In genomic region chr12:52825961-52826360, GRCh38 we compare ENCODE assay signal across 35 cellular contexts. TPM values are rescaled to one million over a fixed set of nuclear protein-coding genes. Genes with fewer than 3 reads are reported as not detected.
"Had no signal": no experiment of that assay in that cellular context is flagged by ENCODE, and none has a peak within 500 bp of the region (broad histone marks: within the 10 kb centered on the region; RNA-seq: fewer than 3 reads in every experiment).

No MANE protein-coding gene starts in this region.

- H3K4me1 Mint-ChIP-seq: activated CD8-positive, alpha-beta memory T cell treated with anti-CD3 and anti-CD28 coated beads, Interleukin-2, amount 10 ng/mL, durations not matched to agents 7 days and 5 days had no signal

- H3K36me3 Mint-ChIP-seq: activated CD4-positive, alpha-beta memory T cell treated with anti-CD3 and anti-CD28 coated beads for 36 hours; activated CD8-positive, alpha-beta memory T cell treated with anti-CD3 and anti-CD28 coated beads, Interleukin-2, amount 10 ng/mL, durations not matched to agents 7 days and 5 days; activated naive CD4-positive, alpha-beta T cell treated with anti-CD3 and anti-CD28 coated beads, Interleukin-2, amount 50 U/mL, for 24 hours; activated naive CD8-positive, alpha-beta T cell treated with anti-CD3 and anti-CD28 coated beads, Interleukin-2, amount 10 ng/mL, durations not matched to agents 7 days and 5 days had no signal

- H3K27me3 Mint-ChIP-seq: activated CD4-positive, alpha-beta memory T cell treated with anti-CD3 and anti-CD28 coated beads for 36 hours; activated CD4-positive, alpha-beta T cell treated with anti-CD3 and anti-CD28 coated beads, Interleukin-2, amount 10 ng/mL, durations not matched to agents 7 days and 5 days; activated naive CD4-positive, alpha-beta T cell treated with anti-CD3 and anti-CD28 coated beads, Interleukin-2, amount 50 U/mL, for 24 hours; activated naive CD8-positive, alpha-beta T cell treated with anti-CD3 and anti-CD28 coated beads, Interleukin-2, amount 10 ng/mL, durations not matched to agents 7 days and 5 days had no signal

- H3K9me3 Mint-ChIP-seq: activated CD4-positive, alpha-beta memory T cell treated with anti-CD3 and anti-CD28 coated beads for 36 hours; activated CD4-positive, alpha-beta T cell treated with anti-CD3 and anti-CD28 coated beads, Interleukin-2, amount 10 ng/mL, durations not matched to agents 7 days and 5 days; activated naive CD4-positive, alpha-beta T cell treated with anti-CD3 and anti-CD28 coated beads for 36 hours; activated naive CD4-positive, alpha-beta T cell treated with anti-CD3 and anti-CD28 coated beads, Interleukin-2, amount 50 U/mL, for 24 hours; activated naive CD8-positive, alpha-beta T cell treated with anti-CD3 and anti-CD28 coated beads, Interleukin-2, amount 10 ng/mL, durations not matched to agents 7 days and 5 days; activated T-helper 1 cell treated with anti-CD3 and anti-CD28 coated beads, Interleukin-12 subunit alpha, Interleukin-12 subunit beta, Interleukin-2, Interleukin-4 antibody, amounts not matched to agents 30 ng/mL and 10 ng/mL and 1 ng/mL, durations not matched to agents 14 hours and 24 hours and 36 hours; activated T-helper 2 cell treated with anti-CD3 and anti-CD28 coated beads, Interferon-gamma antibody, Interleukin-2, Interleukin-4, amounts not matched to agents 10 μg/mL and 5 μg/mL and 100 μg/mL, durations not matched to agents 14 hours and 24 hours and 36 hours; dendritic cell treated with granulocyte-macrophage colony-stimulating factor and Interleukin-4, amounts not matched to agents 40 ng/mL and 50 ng/mL, for 4 days; effector memory CD8-positive, alpha-beta T cell had no signal

- H3K27ac ChIP-seq: body of pancreas, cardiac muscle cell, coronary artery, dorsolateral prefrontal cortex, esophagus muscularis mucosa, foreskin keratinocyte, gastrocnemius medialis, heart left ventricle had no signal

- H3K9me3 ChIP-seq: body of pancreas, esophagus muscularis mucosa, gastrocnemius medialis, heart left ventricle had no signal

- H3K27me3 ChIP-seq: body of pancreas, cardiac muscle cell, esophagus muscularis mucosa had no signal

- H3K36me3 ChIP-seq: cardiac muscle cell, esophagus muscularis mucosa, gastrocnemius medialis, heart left ventricle had no signal

- H3K4me3 Mint-ChIP-seq: activated CD4-positive, alpha-beta memory T cell treated with anti-CD3 and anti-CD28 coated beads for 36 hours; activated CD4-positive, alpha-beta T cell treated with anti-CD3 and anti-CD28 coated beads, Interleukin-2, amount 10 ng/mL, durations not matched to agents 7 days and 5 days; activated CD8-positive, alpha-beta memory T cell treated with anti-CD3 and anti-CD28 coated beads, Interleukin-2, amount 10 ng/mL, durations not matched to agents 7 days and 5 days; activated CD8-positive, alpha-beta T cell treated with anti-CD3 and anti-CD28 coated beads, Interleukin-2, amount 10 ng/mL, durations not matched to agents 7 days and 5 days; activated naive CD4-positive, alpha-beta T cell treated with anti-CD3 and anti-CD28 coated beads for 36 hours; activated naive CD4-positive, alpha-beta T cell treated with anti-CD3 and anti-CD28 coated beads, Interleukin-2, amount 50 U/mL, for 24 hours; activated naive CD8-positive, alpha-beta T cell treated with anti-CD3 and anti-CD28 coated beads, Interleukin-2, amount 10 ng/mL, durations not matched to agents 7 days and 5 days; activated T-helper 1 cell treated with anti-CD3 and anti-CD28 coated beads, Interleukin-12 subunit alpha, Interleukin-12 subunit beta, Interleukin-2, Interleukin-4 antibody, amounts not matched to agents 30 ng/mL and 10 ng/mL and 1 ng/mL, durations not matched to agents 14 hours and 24 hours and 36 hours; dendritic cell treated with granulocyte-macrophage colony-stimulating factor and Interleukin-4, amounts not matched to agents 40 ng/mL and 50 ng/mL, for 4 days; effector memory CD8-positive, alpha-beta T cell had no signal

- DNase-seq: activated CD4-positive, alpha-beta memory T cell treated with anti-CD3 and anti-CD28 coated beads for 36 hours; activated CD4-positive, alpha-beta T cell treated with anti-CD3 and anti-CD28 coated beads for 1 hour; activated CD4-positive, alpha-beta T cell treated with anti-CD3 and anti-CD28 coated beads for 4 hours; activated CD4-positive, alpha-beta T cell treated with anti-CD3 and anti-CD28 coated beads, Interleukin-2, amount 10 ng/mL, durations not matched to agents 7 days and 5 days; activated CD4-positive, CD25-positive, alpha-beta regulatory T cell; activated CD8-positive, alpha-beta memory T cell treated with anti-CD3 and anti-CD28 coated beads, Interleukin-2, amount 10 ng/mL, durations not matched to agents 7 days and 5 days; activated CD8-positive, alpha-beta memory T cell treated with anti-CD3 and anti-CD28 coated beads, Interleukin-2, amount 50 U/mL, for 4 hours; activated CD8-positive, alpha-beta T cell treated with anti-CD3 and anti-CD28 coated beads, Interleukin-2, amount 10 ng/mL, durations not matched to agents 7 days and 5 days; activated effector memory CD4-positive, alpha-beta T cell treated with anti-CD3 and anti-CD28 coated beads, Interleukin-2, amount 50 U/mL, for 16 hours; activated naive CD4-positive, alpha-beta T cell treated with anti-CD3 and anti-CD28 coated beads for 36 hours; activated naive CD8-positive, alpha-beta T cell treated with anti-CD3 and anti-CD28 coated beads, Interleukin-2, amount 10 ng/mL, durations not matched to agents 7 days and 5 days; activated T-cell treated with anti-CD3 and anti-CD28 coated beads, Interleukin-2, amount 50 U/mL, for 1 hour; activated T-cell treated with anti-CD3 and anti-CD28 coated beads, Interleukin-2, amount 50 U/mL, for 48 hours; amniotic stem cell; anterior cingulate cortex; body of pancreas; central memory CD4-positive, alpha-beta T cell; cerebellar nuclear complex; dorsolateral prefrontal cortex; effector memory CD8-positive, alpha-beta T cell; erythroblast; foreskin keratinocyte; gastrocnemius medialis; glutamatergic neuron; heart left ventricle; T-helper 2 cell had no signal

- H3K4me1 ChIP-seq: body of pancreas, foreskin keratinocyte, gastrocnemius medialis, heart left ventricle had no signal

- H3K4me3 ChIP-seq: body of pancreas, cardiac muscle cell, coronary artery, dorsolateral prefrontal cortex, esophagus muscularis mucosa, gastrocnemius medialis, heart left ventricle had no signal

- H3K27ac Mint-ChIP-seq: activated CD4-positive, alpha-beta memory T cell treated with anti-CD3 and anti-CD28 coated beads for 36 hours; activated CD4-positive, alpha-beta T cell treated with anti-CD3 and anti-CD28 coated beads, Interleukin-2, amount 10 ng/mL, durations not matched to agents 7 days and 5 days; activated CD8-positive, alpha-beta memory T cell treated with anti-CD3 and anti-CD28 coated beads, Interleukin-2, amount 10 ng/mL, durations not matched to agents 7 days and 5 days; activated CD8-positive, alpha-beta T cell treated with anti-CD3 and anti-CD28 coated beads, Interleukin-2, amount 10 ng/mL, durations not matched to agents 7 days and 5 days; activated naive CD4-positive, alpha-beta T cell treated with anti-CD3 and anti-CD28 coated beads for 36 hours; activated naive CD4-positive, alpha-beta T cell treated with anti-CD3 and anti-CD28 coated beads, Interleukin-2, amount 50 U/mL, for 24 hours; activated naive CD8-positive, alpha-beta T cell treated with anti-CD3 and anti-CD28 coated beads, Interleukin-2, amount 10 ng/mL, durations not matched to agents 7 days and 5 days; activated T-helper 1 cell treated with anti-CD3 and anti-CD28 coated beads, Interleukin-12 subunit alpha, Interleukin-12 subunit beta, Interleukin-2, Interleukin-4 antibody, amounts not matched to agents 30 ng/mL and 10 ng/mL and 1 ng/mL, durations not matched to agents 14 hours and 24 hours and 36 hours; activated T-helper 2 cell treated with anti-CD3 and anti-CD28 coated beads, Interferon-gamma antibody, Interleukin-2, Interleukin-4, amounts not matched to agents 10 μg/mL and 5 μg/mL and 100 μg/mL, durations not matched to agents 14 hours and 24 hours and 36 hours; dendritic cell treated with granulocyte-macrophage colony-stimulating factor and Interleukin-4, amounts not matched to agents 40 ng/mL and 50 ng/mL, for 4 days; effector memory CD8-positive, alpha-beta T cell had no signal

RNA-seq across cellular contexts. Expression of gene KRT79, which starts 8.2 kb away (rescaled TPM):
- total RNA-seq: activated CD4-positive, alpha-beta memory T cell treated with anti-CD3 and anti-CD28 coated beads for 36 hours; activated CD4-positive, alpha-beta T cell treated with anti-CD3 and anti-CD28 coated beads, Interleukin-2, amount 10 ng/mL, durations not matched to agents 7 days and 5 days; activated CD8-positive, alpha-beta T cell treated with anti-CD3 and anti-CD28 coated beads, Interleukin-2, amount 10 ng/mL, durations not matched to agents 7 days and 5 days; activated naive CD4-positive, alpha-beta T cell treated with anti-CD3 and anti-CD28 coated beads for 36 hours; activated naive CD8-positive, alpha-beta T cell treated with anti-CD3 and anti-CD28 coated beads, Interleukin-2, amount 10 ng/mL, durations not matched to agents 7 days and 5 days; activated T-helper 1 cell treated with anti-CD3 and anti-CD28 coated beads, Interleukin-12 subunit alpha, Interleukin-12 subunit beta, Interleukin-2, Interleukin-4 antibody, amounts not matched to agents 30 ng/mL and 10 ng/mL and 1 ng/mL, durations not matched to agents 14 hours and 24 hours and 36 hours; activated T-helper 2 cell treated with anti-CD3 and anti-CD28 coated beads, Interferon-gamma antibody, Interleukin-2, Interleukin-4, amounts not matched to agents 10 μg/mL and 5 μg/mL and 100 μg/mL, durations not matched to agents 14 hours and 24 hours and 36 hours; body of pancreas; cardiac muscle cell; dorsolateral prefrontal cortex; esophagus muscularis mucosa; foreskin keratinocyte; gastrocnemius medialis; heart left ventricle; T-helper 1 cell treated with Interleukin-12 subunit alpha and Interleukin-12 subunit beta and Interleukin-4 antibody, amounts not matched to agents 30 ng/mL and 1 ng/mL, for 36 hours had no signal
- polyA plus RNA-seq: cardiac muscle cell, foreskin keratinocyte had no signal

RNA-seq across cellular contexts. Expression of gene KRT4, which starts 12.0 kb away (rescaled TPM):
- total RNA-seq: activated CD4-positive, alpha-beta memory T cell treated with anti-CD3 and anti-CD28 coated beads for 36 hours; activated CD4-positive, alpha-beta T cell treated with anti-CD3 and anti-CD28 coated beads, Interleukin-2, amount 10 ng/mL, durations not matched to agents 7 days and 5 days; activated CD8-positive, alpha-beta memory T cell treated with anti-CD3 and anti-CD28 coated beads for 36 hours; activated CD8-positive, alpha-beta memory T cell treated with anti-CD3 and anti-CD28 coated beads, Interleukin-2, amount 10 ng/mL, durations not matched to agents 7 days and 5 days; activated CD8-positive, alpha-beta T cell treated with anti-CD3 and anti-CD28 coated beads, Interleukin-2, amount 10 ng/mL, durations not matched to agents 7 days and 5 days; activated naive CD4-positive, alpha-beta T cell treated with anti-CD3 and anti-CD28 coated beads for 36 hours; activated naive CD8-positive, alpha-beta T cell treated with anti-CD3 and anti-CD28 coated beads, Interleukin-2, amount 10 ng/mL, durations not matched to agents 7 days and 5 days; activated T-helper 1 cell treated with anti-CD3 and anti-CD28 coated beads, Interleukin-12 subunit alpha, Interleukin-12 subunit beta, Interleukin-2, Interleukin-4 antibody, amounts not matched to agents 30 ng/mL and 10 ng/mL and 1 ng/mL, durations not matched to agents 14 hours and 24 hours and 36 hours; activated T-helper 2 cell treated with anti-CD3 and anti-CD28 coated beads, Interferon-gamma antibody, Interleukin-2, Interleukin-4, amounts not matched to agents 10 μg/mL and 5 μg/mL and 100 μg/mL, durations not matched to agents 14 hours and 24 hours and 36 hours; cardiac muscle cell; dorsolateral prefrontal cortex; gastrocnemius medialis; heart left ventricle; T-helper 1 cell treated with Interleukin-12 subunit alpha and Interleukin-12 subunit beta and Interleukin-4 antibody, amounts not matched to agents 30 ng/mL and 1 ng/mL, for 36 hours had no signal
- polyA plus RNA-seq: cardiac muscle cell had no signal

RNA-seq across cellular contexts. Expression of gene KRT78, which starts 22.8 kb away (rescaled TPM):
- total RNA-seq: activated CD4-positive, alpha-beta memory T cell treated with anti-CD3 and anti-CD28 coated beads for 36 hours; activated CD4-positive, alpha-beta T cell treated with anti-CD3 and anti-CD28 coated beads, Interleukin-2, amount 10 ng/mL, durations not matched to agents 7 days and 5 days; activated CD8-positive, alpha-beta memory T cell treated with anti-CD3 and anti-CD28 coated beads for 36 hours; activated CD8-positive, alpha-beta memory T cell treated with anti-CD3 and anti-CD28 coated beads, Interleukin-2, amount 10 ng/mL, durations not matched to agents 7 days and 5 days; activated CD8-positive, alpha-beta T cell treated with anti-CD3 and anti-CD28 coated beads, Interleukin-2, amount 10 ng/mL, durations not matched to agents 7 days and 5 days; activated naive CD4-positive, alpha-beta T cell treated with anti-CD3 and anti-CD28 coated beads for 36 hours; activated naive CD8-positive, alpha-beta T cell treated with anti-CD3 and anti-CD28 coated beads, Interleukin-2, amount 10 ng/mL, durations not matched to agents 7 days and 5 days; activated T-helper 1 cell treated with anti-CD3 and anti-CD28 coated beads, Interleukin-12 subunit alpha, Interleukin-12 subunit beta, Interleukin-2, Interleukin-4 antibody, amounts not matched to agents 30 ng/mL and 10 ng/mL and 1 ng/mL, durations not matched to agents 14 hours and 24 hours and 36 hours; activated T-helper 2 cell treated with anti-CD3 and anti-CD28 coated beads, Interferon-gamma antibody, Interleukin-2, Interleukin-4, amounts not matched to agents 10 μg/mL and 5 μg/mL and 100 μg/mL, durations not matched to agents 14 hours and 24 hours and 36 hours; body of pancreas; cardiac muscle cell; gastrocnemius medialis; heart left ventricle; T-helper 1 cell treated with Interleukin-12 subunit alpha and Interleukin-12 subunit beta and Interleukin-4 antibody, amounts not matched to agents 30 ng/mL and 1 ng/mL, for 36 hours had no signal
- polyA plus RNA-seq: cardiac muscle cell had no signal

RNA-seq across cellular contexts. Expression of gene KRT3, which starts 30.0 kb away (rescaled TPM):
- total RNA-seq: activated CD4-positive, alpha-beta memory T cell treated with anti-CD3 and anti-CD28 coated beads for 36 hours; activated CD4-positive, alpha-beta T cell treated with anti-CD3 and anti-CD28 coated beads, Interleukin-2, amount 10 ng/mL, durations not matched to agents 7 days and 5 days; activated CD8-positive, alpha-beta memory T cell treated with anti-CD3 and anti-CD28 coated beads for 36 hours; activated CD8-positive, alpha-beta memory T cell treated with anti-CD3 and anti-CD28 coated beads, Interleukin-2, amount 10 ng/mL, durations not matched to agents 7 days and 5 days; activated CD8-positive, alpha-beta T cell treated with anti-CD3 and anti-CD28 coated beads, Interleukin-2, amount 10 ng/mL, durations not matched to agents 7 days and 5 days; activated naive CD4-positive, alpha-beta T cell treated with anti-CD3 and anti-CD28 coated beads for 36 hours; activated naive CD8-positive, alpha-beta T cell treated with anti-CD3 and anti-CD28 coated beads, Interleukin-2, amount 10 ng/mL, durations not matched to agents 7 days and 5 days; activated T-helper 2 cell treated with anti-CD3 and anti-CD28 coated beads, Interferon-gamma antibody, Interleukin-2, Interleukin-4, amounts not matched to agents 10 μg/mL and 5 μg/mL and 100 μg/mL, durations not matched to agents 14 hours and 24 hours and 36 hours; body of pancreas; cardiac muscle cell; esophagus muscularis mucosa; foreskin keratinocyte; gastrocnemius medialis; heart left ventricle; T-helper 1 cell treated with Interleukin-12 subunit alpha and Interleukin-12 subunit beta and Interleukin-4 antibody, amounts not matched to agents 30 ng/mL and 1 ng/mL, for 36 hours had no signal
- polyA plus RNA-seq: cardiac muscle cell, foreskin keratinocyte, heart left ventricle had no signal

RNA-seq across cellular contexts. Expression of gene KRT76, which starts 48.8 kb away (rescaled TPM):
- total RNA-seq: activated CD4-positive, alpha-beta memory T cell treated with anti-CD3 and anti-CD28 coated beads for 36 hours; activated CD4-positive, alpha-beta T cell treated with anti-CD3 and anti-CD28 coated beads, Interleukin-2, amount 10 ng/mL, durations not matched to agents 7 days and 5 days; activated CD8-positive, alpha-beta memory T cell treated with anti-CD3 and anti-CD28 coated beads for 36 hours; activated CD8-positive, alpha-beta memory T cell treated with anti-CD3 and anti-CD28 coated beads, Interleukin-2, amount 10 ng/mL, durations not matched to agents 7 days and 5 days; activated CD8-positive, alpha-beta T cell treated with anti-CD3 and anti-CD28 coated beads, Interleukin-2, amount 10 ng/mL, durations not matched to agents 7 days and 5 days; activated naive CD4-positive, alpha-beta T cell treated with anti-CD3 and anti-CD28 coated beads for 36 hours; activated naive CD8-positive, alpha-beta T cell treated with anti-CD3 and anti-CD28 coated beads, Interleukin-2, amount 10 ng/mL, durations not matched to agents 7 days and 5 days; activated T-helper 1 cell treated with anti-CD3 and anti-CD28 coated beads, Interleukin-12 subunit alpha, Interleukin-12 subunit beta, Interleukin-2, Interleukin-4 antibody, amounts not matched to agents 30 ng/mL and 10 ng/mL and 1 ng/mL, durations not matched to agents 14 hours and 24 hours and 36 hours; activated T-helper 2 cell treated with anti-CD3 and anti-CD28 coated beads, Interferon-gamma antibody, Interleukin-2, Interleukin-4, amounts not matched to agents 10 μg/mL and 5 μg/mL and 100 μg/mL, durations not matched to agents 14 hours and 24 hours and 36 hours; body of pancreas; cardiac muscle cell; dorsolateral prefrontal cortex; esophagus muscularis mucosa; foreskin keratinocyte; gastrocnemius medialis; heart left ventricle; T-helper 1 cell treated with Interleukin-12 subunit alpha and Interleukin-12 subunit beta and Interleukin-4 antibody, amounts not matched to agents 30 ng/mL and 1 ng/mL, for 36 hours had no signal
- polyA plus RNA-seq: cardiac muscle cell, heart left ventricle had no signal
